Comparison of ENCODE assay signal across 8 cellular contexts in genomic region chr17:47376247-47376646, GRCh38.
"Had no signal": no experiment of that assay in that cellular context is flagged by ENCODE, and none has a peak within 500 bp of the region (broad histone marks: within the 10 kb centered on the region; RNA-seq: fewer than 3 reads in every experiment).

No MANE protein-coding gene starts in this region.

- FAIRE-seq: K562 had no signal

- H3K9ac ChIP-seq: GM23248 had no signal

- H3K4me3 ChIP-seq: GM23248, HAP-1, K562 had no signal

- ATAC-seq: HCT116, K562 had no signal

- H3K36me3 ChIP-seq: HAP-1 had no signal

- H3K27ac ChIP-seq: GM23248 had no signal

- H2AFZ ChIP-seq: GM23248 had no signal

- H3K4me1 ChIP-seq: HAP-1 had no signal

- DNase-seq: GM23248, GOT3, H7, IMR-90, KG1 had no signal
